Comparison of ENCODE assay signal across 19 cellular contexts in genomic region chr16:84324439-84325262, GRCh38. TPM values are rescaled to one million over a fixed set of nuclear protein-coding genes. Genes with fewer than 3 reads are reported as not detected.
"Had no signal": no experiment of that assay in that cellular context is flagged by ENCODE, and none has a peak within 500 bp of the region (broad histone marks: within the 10 kb centered on the region; RNA-seq: fewer than 3 reads in every experiment).

No MANE protein-coding gene starts in this region.

- H3K4me1 Mint-ChIP-seq: memory B cell, nephron had no signal

- H3K27ac ChIP-seq: heart left ventricle, psoas muscle had no signal

- H3K27me3 ChIP-seq: left lung had no signal

- ATAC-seq: activated T-cell treated with anti-CD3 and anti-CD28 coated beads, Interleukin-2, amount 50 U/mL, for 4 hours; heart left ventricle; left lung; psoas muscle had no signal

- H3K27ac Mint-ChIP-seq: activated CD4-positive, alpha-beta memory T cell treated with anti-CD3 and anti-CD28 coated beads for 36 hours; activated naive CD8-positive, alpha-beta T cell; memory B cell; nephron; T-helper 2 cell treated with Interferon-gamma antibody and Interleukin-4, amounts not matched to agents 5 μg/mL and 100 μg/mL, for 36 hours had no signal

- DNase-seq: activated CD4-positive, alpha-beta memory T cell treated with anti-CD3 and anti-CD28 coated beads for 36 hours; activated CD4-positive, CD25-positive, alpha-beta regulatory T cell treated with anti-CD3 and anti-CD28 coated beads, Interleukin-2, amount 50 U/mL, for 72 hours; activated gamma-delta T cell; activated T-cell treated with anti-CD3 and anti-CD28 coated beads, Interleukin-2, amount 50 U/mL, for 4 hours; foreskin melanocyte; heart left ventricle; left lung; psoas muscle; trophoblast cell had no signal

- H3K4me3 ChIP-seq: heart left ventricle, left lung, psoas muscle had no signal

- H3K9me3 ChIP-seq: heart left ventricle, left lung, psoas muscle had no signal

- H3K4me1 ChIP-seq: heart left ventricle, left lung, psoas muscle had no signal

- H3K36me3 ChIP-seq: heart left ventricle, left lung had no signal

- H3K36me3 Mint-ChIP-seq: activated CD4-positive, alpha-beta memory T cell treated with anti-CD3 and anti-CD28 coated beads for 36 hours; activated naive CD8-positive, alpha-beta T cell; memory B cell had no signal

- H3K9me3 Mint-ChIP-seq: activated CD4-positive, alpha-beta memory T cell treated with anti-CD3 and anti-CD28 coated beads for 36 hours; activated T-cell treated with anti-CD3 and anti-CD28 coated beads, Interleukin-2, amount 50 U/mL, for 4 hours; memory B cell; nephron; T-helper 2 cell treated with Interferon-gamma antibody and Interleukin-4, amounts not matched to agents 5 μg/mL and 100 μg/mL, for 36 hours had no signal

- FAIRE-seq: colon, keratinocyte had no signal

- H3K4me3 Mint-ChIP-seq: activated CD4-positive, alpha-beta memory T cell treated with anti-CD3 and anti-CD28 coated beads for 36 hours; activated naive CD8-positive, alpha-beta T cell; activated T-cell treated with anti-CD3 and anti-CD28 coated beads, Interleukin-2, amount 50 U/mL, for 4 hours; memory B cell; nephron; T-helper 2 cell treated with Interferon-gamma antibody and Interleukin-4, amounts not matched to agents 5 μg/mL and 100 μg/mL, for 36 hours had no signal

RNA-seq across cellular contexts. Expression of gene WFDC1, which starts 30.0 kb away (rescaled TPM):
- total RNA-seq: activated CD4-positive, alpha-beta memory T cell treated with anti-CD3 and anti-CD28 coated beads for 36 hours; activated T-cell treated with anti-CD3 and anti-CD28 coated beads, Interleukin-2, amount 50 U/mL, for 4 hours; osteoblast had no signal
- polyA plus RNA-seq: keratinocyte had no signal

RNA-seq across cellular contexts. Expression of gene ATP2C2, which starts 43.7 kb away (rescaled TPM):
- total RNA-seq: activated CD4-positive, alpha-beta memory T cell treated with anti-CD3 and anti-CD28 coated beads for 36 hours; activated T-cell treated with anti-CD3 and anti-CD28 coated beads, Interleukin-2, amount 50 U/mL, for 4 hours; cardiac septum; heart left ventricle; osteoblast; psoas muscle; skeletal muscle tissue; subcutaneous adipose tissue had no signal
